ENCODE assay signal across 20 cellular contexts in the genomic region with DNA sequence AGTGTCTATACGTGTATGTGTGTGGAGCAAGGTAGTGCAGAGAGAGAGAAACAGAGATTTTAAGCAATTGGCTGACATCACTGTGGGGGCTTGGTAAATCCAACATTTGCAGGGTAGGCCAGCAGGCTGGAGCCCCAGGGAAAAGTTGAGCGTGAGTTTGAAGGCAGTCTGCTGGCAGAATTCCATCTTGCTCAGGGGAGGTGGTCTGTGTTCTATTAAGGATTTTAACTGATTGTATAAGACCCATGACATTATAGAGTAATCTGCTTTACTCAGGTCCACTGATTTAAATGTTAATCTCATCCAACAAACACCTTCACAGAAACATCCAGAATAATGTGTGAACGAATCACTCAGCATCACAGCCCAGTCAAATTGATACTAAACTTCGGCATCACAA.
DNase-seq lines count a peak whose midpoint lies in the region; FAIRE-seq and TF ChIP-seq lines count a peak whose summit lies in the region.
"Had no signal": no experiment of that assay in that cellular context is flagged by ENCODE, and none has a peak within 500 bp of the region (broad histone marks: within the 10 kb centered on the region; RNA-seq: fewer than 3 reads in every experiment).

No MANE protein-coding gene starts in this region.

- H3K27me3 ChIP-seq in BE2C, result no peaks in the 10 kb centered on the region

- H3K36me3 ChIP-seq in BE2C, result no peaks in the 10 kb centered on the region
- H3K36me3 ChIP-seq: BLaER1, HAP-1 had no signal

- peak overlapping the region; percentile 0; the same call in 1 of the 2 replicates for H3K4me3 ChIP-seq in BE2C (ENCODE audit: low read depth, low read length)
- H3K4me3 ChIP-seq: BLaER1, GM12878, HAP-1 had no signal

- no peak overlapping the region for H3K27ac ChIP-seq in caudate nucleus (ENCODE audit: low read depth, low read length)
- H3K27ac ChIP-seq: BLaER1, C4-2B had no signal

- H3K4me1 ChIP-seq in BE2C, result peaks cover 5% of the 10 kb centered on the region; the same call in 1 of the 2 replicates
- H3K4me1 ChIP-seq: BLaER1, Caco-2, HAP-1 had no signal

- TF ChIP-seq CTCF in BE2C (IDR thresholded peaks at IDR 0.05; ENCODE audit: low read depth, low read length), result no peak
- no peak for TF ChIP-seq CTCF in D721Med (IDR thresholded peaks at IDR 0.05; ENCODE audit: insufficient read depth, missing control alignments)

- DNase-seq in BE2C (peak; percentile 77), D721Med (ENCODE audit: insufficient read length, low spot score) (no peak), SK-N-DZ (ENCODE audit: low spot score) (peak; percentile 16), HuH-7 (ENCODE audit: low spot score) (no peak), caudate nucleus (lab: John Stamatoyannopoulos, UW) (no peak)
- DNase-seq in stimulated activated naive CD4-positive, alpha-beta T cell (lab: John Stamatoyannopoulos, UW), result no peak
- DNase-seq: Caco-2; CD4-positive, CD25-positive, alpha-beta regulatory T cell; CD8-positive, alpha-beta T cell; DMS 273 treated with DMSO at 0.1 percent for 48 hours; DMS79; EL; GDM1; GOT3; HFFc6 had no signal

- H3K9me3 ChIP-seq in BE2C, result no peaks in the 10 kb centered on the region
- H3K9me3 ChIP-seq: BLaER1, Caco-2, HAP-1 had no signal

- FAIRE-seq in D721Med (lab: Jason Lieb, UNC), result peak; percentile 21
- FAIRE-seq: GM12878, H54 had no signal

Comparison
In these comparisons a context has a peak if more than half of its experiments do, and no peak if none do; other contexts are left out.
1. DNase-seq: peak in BE2C (single experiment) and SK-N-DZ (single experiment); none in D721Med (single experiment), stimulated activated naive CD4-positive, alpha-beta T cell (0 of 6), HuH-7 (single experiment) and caudate nucleus (0 of 61).